ENCODE assay signal across 11 cellular contexts in the genomic region with DNA sequence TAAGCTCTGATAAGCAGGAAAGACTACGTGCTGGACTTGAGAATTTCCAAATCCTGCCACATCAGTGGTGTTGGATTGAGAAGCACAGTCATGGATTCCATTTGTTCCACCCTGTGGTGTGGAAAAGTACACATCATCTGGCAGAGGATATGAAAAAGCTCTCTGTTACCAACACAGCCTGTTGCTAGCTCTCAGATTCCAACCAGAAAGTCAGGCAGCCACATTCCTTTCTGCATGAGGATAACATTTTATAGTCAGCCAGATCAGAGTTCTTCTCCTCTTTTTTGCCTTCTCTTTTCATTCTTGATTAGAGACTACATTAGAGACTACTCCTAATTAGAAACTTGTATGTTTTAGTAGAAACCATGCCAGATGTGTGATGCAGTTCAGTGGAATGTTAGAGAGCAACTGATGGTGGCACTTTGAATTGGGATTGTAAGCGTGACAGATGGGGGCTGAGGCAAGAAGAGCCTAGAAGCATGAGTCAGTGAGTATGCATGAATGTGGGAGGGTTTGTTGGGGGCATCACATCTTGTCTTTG.
DNase-seq lines count a peak whose midpoint lies in the region; ATAC-seq and TF ChIP-seq lines count a peak whose summit lies in the region.
"Had no signal": no experiment of that assay in that cellular context is flagged by ENCODE, and none has a peak within 500 bp of the region (broad histone marks: within the 10 kb centered on the region; RNA-seq: fewer than 3 reads in every experiment).

No MANE protein-coding gene starts in this region.

- no peak overlapping the region for H3K27ac Mint-ChIP-seq in CD4-positive, alpha-beta T cell
- H3K27ac Mint-ChIP-seq: natural killer cell treated with Interleukin-12 subunit alpha and Interleukin-12 subunit beta and Interleukin-15 and Interleukin-18, amount 100 ng/mL, for 72 hours; T-helper 2 cell treated with Interferon-gamma antibody and Interleukin-4, amounts not matched to agents 5 μg/mL and 100 μg/mL, for 36 hours had no signal

- ATAC-seq in heart left ventricle = peak; percentile 96 to 99 (median 99)
- ATAC-seq in CD4-positive, alpha-beta T cell (ENCODE audit: poor library complexity) = no peak
- ATAC-seq: natural killer cell treated with Interleukin-12 subunit alpha and Interleukin-12 subunit beta and Interleukin-15 and Interleukin-18, amount 100 ng/mL, for 72 hours had no signal

- intact Hi-C loops in heart left ventricle (cut with DNase I) = loop anchor here in 1 of 10 donors (5.0 kb wide), 1 partner anchor 64 kb away; no protein-coding TSS in a partner anchor
- intact Hi-C loops in CD4-positive, alpha-beta T cell (cut with DNase I, micrococcal nuclease) = no loop called here

- H3K27me3 Mint-ChIP-seq in CD4-positive, alpha-beta T cell = peaks cover 18% of the 10 kb centered on the region

- H3K27me3 ChIP-seq in heart left ventricle (no peaks in the 10 kb centered on the region), rectal smooth muscle tissue (ENCODE audit: control insufficient read depth, insufficient read depth, low read length) (no peaks in the 10 kb centered on the region)
- H3K27me3 ChIP-seq in CD4-positive, alpha-beta T cell (ENCODE audit: control insufficient read depth, insufficient read depth, low read length) = peaks cover 10% of the 10 kb centered on the region

- TF ChIP-seq CTCF in heart left ventricle (IDR thresholded peaks at IDR 0.05) = no peak
- TF ChIP-seq CTCF in CD4-positive, alpha-beta T cell (IDR thresholded peaks at IDR 0.05) = no peak

- peaks cover 2% of the 10 kb centered on the region for H3K9me3 Mint-ChIP-seq in CD4-positive, alpha-beta T cell
- H3K9me3 Mint-ChIP-seq: natural killer cell treated with Interleukin-12 subunit alpha and Interleukin-12 subunit beta and Interleukin-15 and Interleukin-18, amount 100 ng/mL, for 72 hours; T-helper 2 cell treated with Interferon-gamma antibody and Interleukin-4, amounts not matched to agents 5 μg/mL and 100 μg/mL, for 36 hours had no signal

- peaks cover 0 to 25% (median 13%) of the 10 kb centered on the region in 12 donors for H3K4me1 ChIP-seq in heart left ventricle
- H3K4me1 ChIP-seq in rectal smooth muscle tissue (ENCODE audit: control insufficient read depth, insufficient read depth, low read length) = peaks cover 5% of the 10 kb centered on the region

- CTCF ChIA-PET in CD4-positive, alpha-beta T cell (lab: Charles Lee) = no interaction called here

- WGBS in heart left ventricle, 4 donors = 29 to 38% (median 31%) methylated on average over 2 of the region's 2 CpGs

- H3K27ac ChIP-seq in heart left ventricle = peak overlapping the region; percentile 29 to 82 (median 67)
- peak overlapping the region; percentile 56 for H3K27ac ChIP-seq in rectal smooth muscle tissue (ENCODE audit: low read depth, low read length)
- no peak overlapping the region for H3K27ac ChIP-seq in CD4-positive, alpha-beta T cell (ENCODE audit: low read depth, low read length)

- TF ChIP-seq POLR2A in heart left ventricle (IDR thresholded peaks at IDR 0.05) = no peak

- no peak overlapping the region for H3K4me3 Mint-ChIP-seq in CD4-positive, alpha-beta T cell
- H3K4me3 Mint-ChIP-seq: natural killer cell treated with Interleukin-12 subunit alpha and Interleukin-12 subunit beta and Interleukin-15 and Interleukin-18, amount 100 ng/mL, for 72 hours; T-helper 2 cell treated with Interferon-gamma antibody and Interleukin-4, amounts not matched to agents 5 μg/mL and 100 μg/mL, for 36 hours had no signal

- no peak overlapping the region for H3K9ac ChIP-seq in rectal smooth muscle tissue (ENCODE audit: low read length)

- H3K4me3 ChIP-seq in heart left ventricle (peak overlapping the region in 7 of 12 donors; percentile 15 to 40 (median 25)), rectal smooth muscle tissue (ENCODE audit: low read length) (no peak overlapping the region)

- no peaks in the 10 kb centered on the region for H3K36me3 ChIP-seq in heart left ventricle
- H3K36me3 ChIP-seq in rectal smooth muscle tissue (ENCODE audit: control insufficient read depth, insufficient read depth, low read length) = no peaks in the 10 kb centered on the region

- peaks cover 0 to 7% (median 0%) of the 10 kb centered on the region in 12 donors for H3K9me3 ChIP-seq in heart left ventricle
- peaks cover 3% of the 10 kb centered on the region for H3K9me3 ChIP-seq in CD4-positive, alpha-beta T cell (ENCODE audit: control insufficient read depth, low read length)

- no peaks in the 10 kb centered on the region for H3K4me1 Mint-ChIP-seq in CD4-positive, alpha-beta T cell (ENCODE audit: low read depth)

- no peaks in the 10 kb centered on the region for H3K36me3 Mint-ChIP-seq in CD4-positive, alpha-beta T cell (ENCODE audit: low read depth)
- H3K36me3 Mint-ChIP-seq: natural killer cell treated with Interleukin-12 subunit alpha and Interleukin-12 subunit beta and Interleukin-15 and Interleukin-18, amount 100 ng/mL, for 72 hours had no signal

- POLR2A ChIA-PET in CD4-positive, alpha-beta T cell (lab: Charles Lee) = no interaction called here

- DNase-seq in DMS 273 treated with DMSO at 0.1 percent for 48 hours (lab: John Stamatoyannopoulos, UW) (peak; percentile 89), SW 1271 (lab: John Stamatoyannopoulos, UW) (peak; percentile 73 to 82), heart left ventricle (peak in 4 of 5 donors; percentile 34 to 39 (median 36)), HuH-7.5 (ENCODE audit: low spot score) (no peak), NCI-H774 (lab: John Stamatoyannopoulos, UW) (no peak), DMS53 (lab: John Stamatoyannopoulos, UW) (no peak)
- no peak for DNase-seq in CD4-positive, alpha-beta T cell
- DNase-seq: GF-D8 had no signal

Comparison
In these comparisons a context has a peak if more than half of its experiments do, and no peak if none do; other contexts are left out.
1. DNase-seq: peak in DMS 273 treated with DMSO at 0.1 percent for 48 hours (single experiment), SW 1271 (2 of 2) and heart left ventricle (4 of 5); none in HuH-7.5 (single experiment), NCI-H774 (single experiment), DMS53 (single experiment) and CD4-positive, alpha-beta T cell (0 of 10).